24 cellular contexts compared by ENCODE assay signal in the genomic region with DNA sequence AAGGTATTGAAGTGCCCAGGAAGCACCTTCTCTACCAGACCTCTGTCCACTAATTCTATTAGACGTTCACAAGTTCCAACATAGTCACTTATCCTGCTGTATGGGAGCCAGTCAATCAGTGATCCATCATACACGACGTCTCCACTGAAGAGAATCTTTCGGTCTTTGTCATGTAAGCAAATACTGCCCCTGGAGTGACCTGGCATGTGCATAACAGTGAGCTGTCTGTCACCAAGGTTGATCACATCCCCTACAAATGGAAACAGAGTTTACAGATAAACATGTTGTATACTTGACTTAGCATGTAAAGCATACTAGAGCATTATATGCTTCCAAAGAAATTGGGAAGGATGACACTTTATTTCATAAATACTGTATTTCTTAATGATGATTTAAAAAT.
"Had no signal": no experiment of that assay in that cellular context is flagged by ENCODE, and none has a peak within 500 bp of the region (broad histone marks: within the 10 kb centered on the region; RNA-seq: fewer than 3 reads in every experiment).

No MANE protein-coding gene starts in this region.

- H3K4me3 Mint-ChIP-seq: naive thymus-derived CD8-positive, alpha-beta T cell; nephron progenitor cell; stimulated activated naive CD8-positive, alpha-beta T cell treated with anti-CD3 and anti-CD28 coated beads, Interleukin-15, amount 100 ng/mL, for 72 hours had no signal

- H3K4me1 ChIP-seq: suprapubic skin, upper lobe of right lung, uterus had no signal

- H3K9me3 Mint-ChIP-seq: stimulated activated naive CD8-positive, alpha-beta T cell treated with anti-CD3 and anti-CD28 coated beads, Interleukin-15, amount 100 ng/mL, for 72 hours had no signal

- H3K36me3 ChIP-seq: ovary, suprapubic skin, transverse colon, upper lobe of right lung, uterus had no signal

- H3K27ac ChIP-seq: dorsolateral prefrontal cortex, ovary, suprapubic skin, transverse colon, upper lobe of right lung, uterus had no signal

- ATAC-seq: left lobe of liver; naive thymus-derived CD8-positive, alpha-beta T cell; sciatic nerve; stimulated activated naive CD8-positive, alpha-beta T cell treated with anti-CD3 and anti-CD28 coated beads, Interleukin-15, amount 100 ng/mL, for 72 hours; upper lobe of right lung had no signal

- DNase-seq: dorsolateral prefrontal cortex; effector CD4-positive, alpha-beta T cell; hypothalamus; kidney; naive thymus-derived CD8-positive, alpha-beta T cell; nephron progenitor cell; occipital lobe; ovary; posterior cingulate gyrus; stimulated activated CD4-positive, alpha-beta T cell treated with anti-CD3 and anti-CD28 coated beads, Interleukin-12 subunit alpha, Interleukin-12 subunit beta, amount 100 ng/mL, for 4 hours; stimulated activated CD4-positive, alpha-beta T cell treated with anti-CD3 and anti-CD28 coated beads, Interleukin-1b, Interleukin-23, amount 100 ng/mL, for 48 hours; stimulated activated CD4-positive, alpha-beta T cell treated with anti-CD3 and anti-CD28 coated beads, Interleukin-4, amount 100 ng/mL, for 1 hour; stimulated activated CD8-positive, alpha-beta memory T cell treated with anti-CD3 and anti-CD28 coated beads, Interleukin-4, amount 100 ng/mL, for 48 hours; stimulated activated naive CD4-positive, alpha-beta T cell; stimulated activated naive CD8-positive, alpha-beta T cell treated with anti-CD3 and anti-CD28 coated beads, Interleukin-15, amount 100 ng/mL, for 72 hours; transverse colon; upper lobe of right lung; uterus had no signal

- H3K4me3 ChIP-seq: dorsolateral prefrontal cortex, ovary, smooth muscle cell, suprapubic skin, transverse colon, upper lobe of right lung, uterus had no signal

- H3K27me3 Mint-ChIP-seq: naive thymus-derived CD8-positive, alpha-beta T cell; stimulated activated naive CD8-positive, alpha-beta T cell treated with anti-CD3 and anti-CD28 coated beads, Interleukin-15, amount 100 ng/mL, for 72 hours had no signal

- H3K27me3 ChIP-seq: dorsolateral prefrontal cortex, ovary, suprapubic skin, transverse colon, upper lobe of right lung, uterus had no signal

- H3K4me2 ChIP-seq: smooth muscle cell had no signal

- H3K27ac Mint-ChIP-seq: nephron progenitor cell; stimulated activated naive CD8-positive, alpha-beta T cell treated with anti-CD3 and anti-CD28 coated beads, Interleukin-15, amount 100 ng/mL, for 72 hours had no signal

- H3K9me3 ChIP-seq: ovary, suprapubic skin, transverse colon, upper lobe of right lung, uterus had no signal

- H3K4me1 Mint-ChIP-seq: nephron progenitor cell; stimulated activated naive CD8-positive, alpha-beta T cell treated with anti-CD3 and anti-CD28 coated beads, Interleukin-15, amount 100 ng/mL, for 72 hours had no signal

- FAIRE-seq: colon, frontal cortex, kidney had no signal
